In the genomic region with DNA sequence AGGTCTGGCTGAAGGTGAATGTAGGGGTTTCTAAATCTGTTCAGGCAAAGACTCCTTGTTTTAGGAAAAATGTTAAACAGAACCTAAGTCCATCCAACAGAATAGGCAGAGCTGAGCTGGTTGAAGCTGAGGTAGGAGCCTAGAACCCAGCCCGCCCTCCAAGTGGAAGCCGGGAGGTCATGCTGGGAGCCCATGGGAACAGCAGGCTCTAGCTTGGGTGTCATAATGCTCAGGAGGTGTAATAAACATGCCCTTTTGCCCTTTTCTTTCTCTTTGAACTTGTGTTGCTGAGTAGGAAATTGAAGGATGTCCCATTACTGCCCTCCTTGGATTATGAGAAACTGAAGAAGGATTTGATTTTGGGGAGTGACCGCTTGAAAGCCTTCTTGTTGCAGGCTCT, we compare ENCODE assay signal across 16 cellular contexts.
A peak's percentile ranks its signal among the peaks of the same experiment; 100 is the strongest.
DNase-seq lines count a peak whose midpoint lies in the region; ATAC-seq and TF ChIP-seq lines count a peak whose summit lies in the region.
"Had no signal": no experiment of that assay in that cellular context is flagged by ENCODE, and none has a peak within 500 bp of the region (broad histone marks: within the 10 kb centered on the region; RNA-seq: fewer than 3 reads in every experiment).

No MANE protein-coding gene starts in this region.

- no peaks in the 10 kb centered on the region for H3K9me3 Mint-ChIP-seq in osteocyte (ENCODE audit: unreplicated experiment)
- H3K9me3 Mint-ChIP-seq: CD4-positive, CD25-positive, alpha-beta regulatory T cell; IgD-negative memory B cell had no signal

- no peaks in the 10 kb centered on the region for H3K9me2 ChIP-seq in hepatocyte (replicated peaks; ENCODE audit: insufficient read depth)

- no peaks in the 10 kb centered on the region for H3K9me3 ChIP-seq in BLaER1 treated with 17β-estradiol and CSF1 and Interleukin-3, amounts not matched to agents 10 nM and 100 nM (replicated peaks in 1 of 11)
- H3K9me3 ChIP-seq in hepatocyte (ENCODE audit: low read depth) = no peaks in the 10 kb centered on the region
- H3K9me3 ChIP-seq: A549, BE2C had no signal

- TF ChIP-seq CTCF in hepatocyte (IDR thresholded peaks at IDR 0.05; ENCODE audit: poor library complexity) (no peak), osteocyte (IDR thresholded peaks at IDR 0.05) (no peak)

- H4K20me1 ChIP-seq in BLaER1 treated with 17β-estradiol and CSF1 and Interleukin-3, amounts not matched to agents 10 nM and 100 nM = no peaks in the 10 kb centered on the region
- no peaks in the 10 kb centered on the region for H4K20me1 ChIP-seq in hepatocyte (ENCODE audit: insufficient read depth, poor library complexity, severe bottlenecking)

- peaks cover 6% of the 10 kb centered on the region for H3K4me1 Mint-ChIP-seq in osteocyte (ENCODE audit: unreplicated experiment)
- H3K4me1 Mint-ChIP-seq: IgD-negative memory B cell had no signal

- no peaks in the 10 kb centered on the region for H3K27me3 ChIP-seq in BLaER1 treated with 17β-estradiol and CSF1 and Interleukin-3, amounts not matched to agents 10 nM and 100 nM
- H3K27me3 ChIP-seq in hepatocyte = no peaks in the 10 kb centered on the region
- H3K27me3 ChIP-seq: BE2C had no signal

- H3K27ac ChIP-seq in BLaER1 treated with 17β-estradiol and CSF1 and Interleukin-3, amounts not matched to agents 10 nM and 100 nM = peak overlapping the region in 1 of 11 experiments; percentile 31; a peak in 2 of 22 replicates
- H3K27ac ChIP-seq in hepatocyte = no peak overlapping the region
- H3K27ac ChIP-seq: A549 had no signal

- WGBS in hepatocyte (ENCODE audit: low lambda C conversion rate, missing lambda C conversion rate) = 85% methylated on average over 3 of the region's 3 CpGs

- no peak overlapping the region for H2AFZ ChIP-seq in hepatocyte

- peaks cover 67% of the 10 kb centered on the region for H3K36me3 Mint-ChIP-seq in osteocyte (ENCODE audit: unreplicated experiment)
- H3K36me3 Mint-ChIP-seq: CD4-positive, CD25-positive, alpha-beta regulatory T cell had no signal

- peaks cover 14 to 33% (median 20%) of the 10 kb centered on the region in 10 experiments for H3K4me1 ChIP-seq in BLaER1 treated with 17β-estradiol and CSF1 and Interleukin-3, amounts not matched to agents 10 nM and 100 nM
- no peaks in the 10 kb centered on the region for H3K4me1 ChIP-seq in hepatocyte (ENCODE audit: insufficient read depth)
- H3K4me1 ChIP-seq: A549 had no signal

- peaks cover 0 to 5% (median 0%) of the 10 kb centered on the region in 11 experiments; a peak in 1 of 22 replicates for H3K36me3 ChIP-seq in BLaER1 treated with 17β-estradiol and CSF1 and Interleukin-3, amounts not matched to agents 10 nM and 100 nM
- H3K36me3 ChIP-seq in hepatocyte (replicated peaks; ENCODE audit: insufficient read depth, low read depth) = no peaks in the 10 kb centered on the region

- H3K4me3 Mint-ChIP-seq in osteocyte (ENCODE audit: unreplicated experiment) = no peak overlapping the region
- H3K4me3 Mint-ChIP-seq: CD4-positive, CD25-positive, alpha-beta regulatory T cell; IgD-negative memory B cell had no signal

- ATAC-seq in HG02678 (IDR thresholded peaks at IDR 0.05; ENCODE audit: unreplicated experiment) = no peak
- ATAC-seq: A549, GM12878 had no signal

- no peak overlapping the region for H3K4me3 ChIP-seq in BLaER1 treated with 17β-estradiol and CSF1 and Interleukin-3, amounts not matched to agents 10 nM and 100 nM
- H3K4me3 ChIP-seq in hepatocyte = no peak overlapping the region
- H3K4me3 ChIP-seq: A549, GM12878 had no signal

- DNase-seq in HuH-7 (ENCODE audit: low spot score) (peak; percentile 44), hepatocyte (ENCODE audit: low spot score) (peak; percentile 26), osteocyte (ENCODE audit: extremely low spot score, unreplicated experiment) (no peak), SKM-1 treated with dmso at 0.1 percent for 144 hours (lab: John Stamatoyannopoulos, UW; ENCODE audit: unreplicated experiment) (no peak), NCI-H510A (lab: John Stamatoyannopoulos, UW) (no peak)
- no peak for DNase-seq in activated effector memory CD4-positive, alpha-beta T cell treated with anti-CD3 and anti-CD28 coated beads, Interleukin-2, amount 50 U/mL, for 16 hours
- DNase-seq: BE2C, Calu3, DMS 273 treated with DMSO at 0.1 percent for 48 hours, HCEC 1CT had no signal

- H3K9ac ChIP-seq in BLaER1 treated with 17β-estradiol and CSF1 and Interleukin-3, amounts not matched to agents 10 nM and 100 nM = no peak overlapping the region

- peak overlapping the region; percentile 3 for H3K27ac Mint-ChIP-seq in osteocyte (ENCODE audit: unreplicated experiment)
- H3K27ac Mint-ChIP-seq: IgD-negative memory B cell had no signal

- no peaks in the 10 kb centered on the region for H3K79me2 ChIP-seq in hepatocyte

- H3K27me3 Mint-ChIP-seq in osteocyte (ENCODE audit: unreplicated experiment) = no peaks in the 10 kb centered on the region
- H3K27me3 Mint-ChIP-seq: IgD-negative memory B cell had no signal

- peak overlapping the region; percentile 21 to 84 (median 70) for H3K4me2 ChIP-seq in BLaER1 treated with 17β-estradiol and CSF1 and Interleukin-3, amounts not matched to agents 10 nM and 100 nM
- no peak overlapping the region for H3K4me2 ChIP-seq in hepatocyte
- H3K4me2 ChIP-seq: A549 had no signal

Comparison
In these comparisons a context has a peak if more than half of its experiments do, and no peak if none do; other contexts are left out.
1. DNase-seq: peak in HuH-7 (single experiment) and hepatocyte (single experiment); none in osteocyte (single experiment), activated effector memory CD4-positive, alpha-beta T cell treated with anti-CD3 and anti-CD28 coated beads, Interleukin-2, amount 50 U/mL, for 16 hours (single experiment), SKM-1 treated with dmso at 0.1 percent for 144 hours (single experiment) and NCI-H510A (single experiment).